ENCODE assay signal across 1 cellular context in the genomic region with DNA sequence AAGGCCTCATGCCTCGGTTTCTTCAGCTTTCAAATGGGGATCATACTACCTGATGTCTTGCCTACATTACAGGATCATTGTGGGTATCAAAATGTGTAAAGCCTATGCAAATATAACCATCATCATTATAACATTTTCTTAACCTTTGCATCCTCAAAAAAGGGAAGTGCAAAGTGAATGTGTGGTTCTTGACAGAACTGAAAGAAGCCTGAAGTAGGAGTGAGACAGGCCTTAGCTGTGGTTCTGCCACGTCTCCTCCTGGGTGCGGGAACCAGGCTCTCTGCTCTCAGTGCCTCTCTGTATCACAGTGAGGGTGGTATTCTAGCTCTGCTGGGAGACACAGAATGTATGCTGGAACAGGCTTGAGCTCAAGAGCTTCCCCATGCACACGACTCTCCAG.
TF ChIP-seq lines count a peak whose summit lies in the region.

No MANE protein-coding gene starts in this region.

TF ChIP-seq in GM12878, 131 proteins besides CTCF, POLR2A, EP300 and RAD21 (continued from another document and continues in another):
- TF ChIP-seq, protein P1, sequence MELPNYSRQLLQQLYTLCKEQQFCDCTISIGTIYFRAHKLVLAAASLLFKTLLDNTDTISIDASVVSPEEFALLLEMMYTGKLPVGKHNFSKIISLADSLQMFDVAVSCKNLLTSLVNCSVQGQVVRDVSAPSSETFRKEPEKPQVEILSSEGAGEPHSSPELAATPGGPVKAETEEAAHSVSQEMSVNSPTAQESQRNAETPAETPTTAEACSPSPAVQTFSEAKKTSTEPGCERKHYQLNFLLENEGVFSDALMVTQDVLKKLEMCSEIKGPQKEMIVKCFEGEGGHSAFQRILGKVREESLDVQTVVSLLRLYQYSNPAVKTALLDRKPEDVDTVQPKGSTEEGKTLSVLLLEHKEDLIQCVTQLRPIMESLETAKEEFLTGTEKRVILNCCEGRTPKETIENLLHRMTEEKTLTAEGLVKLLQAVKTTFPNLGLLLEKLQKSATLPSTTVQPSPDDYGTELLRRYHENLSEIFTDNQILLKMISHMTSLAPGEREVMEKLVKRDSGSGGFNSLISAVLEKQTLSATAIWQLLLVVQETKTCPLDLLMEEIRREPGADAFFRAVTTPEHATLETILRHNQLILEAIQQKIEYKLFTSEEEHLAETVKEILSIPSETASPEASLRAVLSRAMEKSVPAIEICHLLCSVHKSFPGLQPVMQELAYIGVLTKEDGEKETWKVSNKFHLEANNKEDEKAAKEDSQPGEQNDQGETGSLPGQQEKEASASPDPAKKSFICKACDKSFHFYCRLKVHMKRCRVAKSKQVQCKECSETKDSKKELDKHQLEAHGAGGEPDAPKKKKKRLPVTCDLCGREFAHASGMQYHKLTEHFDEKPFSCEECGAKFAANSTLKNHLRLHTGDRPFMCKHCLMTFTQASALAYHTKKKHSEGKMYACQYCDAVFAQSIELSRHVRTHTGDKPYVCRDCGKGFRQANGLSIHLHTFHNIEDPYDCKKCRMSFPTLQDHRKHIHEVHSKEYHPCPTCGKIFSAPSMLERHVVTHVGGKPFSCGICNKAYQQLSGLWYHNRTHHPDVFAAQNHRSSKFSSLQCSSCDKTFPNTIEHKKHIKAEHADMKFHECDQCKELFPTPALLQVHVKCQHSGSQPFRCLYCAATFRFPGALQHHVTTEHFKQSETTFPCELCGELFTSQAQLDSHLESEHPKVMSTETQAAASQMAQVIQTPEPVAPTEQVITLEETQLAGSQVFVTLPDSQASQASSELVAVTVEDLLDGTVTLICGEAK (IDR thresholded peaks at IDR 0.05; ENCODE audit: borderline replicate concordance), result no peak
- TF ChIP-seq YBX1 (IDR thresholded peaks at IDR 0.05) (no peak), BCL11A (IDR thresholded peaks at IDR 0.05; ENCODE audit: low read depth, low read length) (peak; percentile 83), LARP7 (IDR thresholded peaks at IDR 0.05) (no peak), MYC (IDR thresholded peaks at IDR 0.05; ENCODE audit: insufficient read depth, insufficient read length, insufficient replicate concordance, low read length, severe bottlenecking) (no peak), IKZF2 (IDR thresholded peaks at IDR 0.05) (peak; percentile 85 to 87), ASH2L (IDR thresholded peaks at IDR 0.05; ENCODE audit: borderline replicate concordance, low read depth) (no peak), TAF1 (IDR thresholded peaks at IDR 0.05; ENCODE audit: borderline replicate concordance, low read depth, low read length) (no peak), ZSCAN29 (IDR thresholded peaks at IDR 0.05) (no peak), RBBP5 (conservative IDR thresholded peaks at IDR 0.05) (no peak), KDM1A (IDR thresholded peaks at IDR 0.05; ENCODE audit: borderline replicate concordance) (no peak), MXI1 (IDR thresholded peaks at IDR 0.05; ENCODE audit: low read depth, low read length) (no peak), SRF (IDR thresholded peaks at IDR 0.05; ENCODE audit: low read depth in 2 of 2, low read length in 2 of 2) (no peak), PML (IDR thresholded peaks at IDR 0.05; ENCODE audit: low read length) (no peak), PAX5 (IDR thresholded peaks at IDR 0.05; ENCODE audit: borderline replicate concordance, low read depth, low read length) (peak; percentile 81; the same call in 1 of the 2 replicates), NR2C1 (IDR thresholded peaks at IDR 0.05) (no peak), ZBED1 (IDR thresholded peaks at IDR 0.05; ENCODE audit: borderline replicate concordance) (no peak), FOXM1 (IDR thresholded peaks at IDR 0.05; ENCODE audit: low read depth, low read length) (peak; percentile 52; the same call in 1 of the 2 replicates), EED (IDR thresholded peaks at IDR 0.05; ENCODE audit: low read depth) (peak; percentile 89), MEF2B (IDR thresholded peaks at IDR 0.05; ENCODE audit: partially characterized antibody, poor library complexity, severe bottlenecking) (peak; percentile 35), RAD51 (IDR thresholded peaks at IDR 0.05) (no peak), GATAD2B (conservative IDR thresholded peaks at IDR 0.05; ENCODE audit: low read depth) (no peak), JUNB (IDR thresholded peaks at IDR 0.05) (peak; percentile 49), CHD4 (IDR thresholded peaks at IDR 0.05) (no peak), SUPT20H (IDR thresholded peaks at IDR 0.05; ENCODE audit: borderline replicate concordance, control insufficient read depth, low read depth, low read length) (no peak), ETV6 (conservative IDR thresholded peaks at IDR 0.05 in 1 of 2, IDR thresholded peaks at IDR 0.05 in 1 of 2; ENCODE audit: borderline replicate concordance in 1 of 2, low read depth in 1 of 2) (no peak), TCF12 (IDR thresholded peaks at IDR 0.05; ENCODE audit: low read depth, low read length) (0 out of 2 replicates have a peak, but pooled peaks have one; percentile 25), TBL1XR1 (IDR thresholded peaks at IDR 0.05; ENCODE audit: low read depth, low read length) (0 out of 2 replicates have a peak, but pooled peaks have one; percentile 38), KLF5 (IDR thresholded peaks at IDR 0.05; ENCODE audit: partially characterized antibody) (no peak), BRCA1 (IDR thresholded peaks at IDR 0.05; ENCODE audit: low read depth, low read length) (no peak), SUZ12 (IDR thresholded peaks at IDR 0.05; ENCODE audit: unreplicated experiment) (no peak), CREM (IDR thresholded peaks at IDR 0.05; ENCODE audit: low read depth) (peak; percentile 37; the same call in 1 of the 2 replicates), TARDBP (IDR thresholded peaks at IDR 0.05; ENCODE audit: borderline replicate concordance) (no peak), SMAD1 (IDR thresholded peaks at IDR 0.05; ENCODE audit: low read depth, partially characterized antibody) (no peak), RUNX3 (IDR thresholded peaks at IDR 0.05; ENCODE audit: low read length) (peak; percentile 89), GABPA (IDR thresholded peaks at IDR 0.05; ENCODE audit: low read depth) (no peak), KAT2A (conservative IDR thresholded peaks at IDR 0.05; ENCODE audit: control insufficient read depth, low read depth, low read length) (no peak), HDGF (IDR thresholded peaks at IDR 0.05) (no peak), IKZF1 (conservative IDR thresholded peaks at IDR 0.05) (peak; percentile 68), HDAC6 (IDR thresholded peaks at IDR 0.05; ENCODE audit: unreplicated experiment) (no peak), NR2C2 (IDR thresholded peaks at IDR 0.05; ENCODE audit: borderline replicate concordance, control insufficient read depth, insufficient read length, low read depth) (no peak), POLR2AphosphoS2 (IDR thresholded peaks at IDR 0.05; ENCODE audit: low read depth, low read length) (no peak), FOS (IDR thresholded peaks at IDR 0.05; ENCODE audit: borderline replicate concordance, extremely low read depth, insufficient read length) (no peak)
- TF ChIP-seq, protein P2, sequence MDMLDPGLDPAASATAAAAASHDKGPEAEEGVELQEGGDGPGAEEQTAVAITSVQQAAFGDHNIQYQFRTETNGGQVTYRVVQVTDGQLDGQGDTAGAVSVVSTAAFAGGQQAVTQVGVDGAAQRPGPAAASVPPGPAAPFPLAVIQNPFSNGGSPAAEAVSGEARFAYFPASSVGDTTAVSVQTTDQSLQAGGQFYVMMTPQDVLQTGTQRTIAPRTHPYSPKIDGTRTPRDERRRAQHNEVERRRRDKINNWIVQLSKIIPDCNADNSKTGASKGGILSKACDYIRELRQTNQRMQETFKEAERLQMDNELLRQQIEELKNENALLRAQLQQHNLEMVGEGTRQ (IDR thresholded peaks at IDR 0.05; ENCODE audit: borderline replicate concordance, low read depth, low read length), result no peak
- TF ChIP-seq, protein P3, sequence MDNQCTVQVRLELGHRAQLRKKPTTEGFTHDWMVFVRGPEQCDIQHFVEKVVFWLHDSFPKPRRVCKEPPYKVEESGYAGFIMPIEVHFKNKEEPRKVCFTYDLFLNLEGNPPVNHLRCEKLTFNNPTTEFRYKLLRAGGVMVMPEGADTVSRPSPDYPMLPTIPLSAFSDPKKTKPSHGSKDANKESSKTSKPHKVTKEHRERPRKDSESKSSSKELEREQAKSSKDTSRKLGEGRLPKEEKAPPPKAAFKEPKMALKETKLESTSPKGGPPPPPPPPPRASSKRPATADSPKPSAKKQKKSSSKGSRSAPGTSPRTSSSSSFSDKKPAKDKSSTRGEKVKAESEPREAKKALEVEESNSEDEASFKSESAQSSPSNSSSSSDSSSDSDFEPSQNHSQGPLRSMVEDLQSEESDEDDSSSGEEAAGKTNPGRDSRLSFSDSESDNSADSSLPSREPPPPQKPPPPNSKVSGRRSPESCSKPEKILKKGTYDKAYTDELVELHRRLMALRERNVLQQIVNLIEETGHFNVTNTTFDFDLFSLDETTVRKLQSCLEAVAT (IDR thresholded peaks at IDR 0.05), result no peak
- TF ChIP-seq, protein P4, sequence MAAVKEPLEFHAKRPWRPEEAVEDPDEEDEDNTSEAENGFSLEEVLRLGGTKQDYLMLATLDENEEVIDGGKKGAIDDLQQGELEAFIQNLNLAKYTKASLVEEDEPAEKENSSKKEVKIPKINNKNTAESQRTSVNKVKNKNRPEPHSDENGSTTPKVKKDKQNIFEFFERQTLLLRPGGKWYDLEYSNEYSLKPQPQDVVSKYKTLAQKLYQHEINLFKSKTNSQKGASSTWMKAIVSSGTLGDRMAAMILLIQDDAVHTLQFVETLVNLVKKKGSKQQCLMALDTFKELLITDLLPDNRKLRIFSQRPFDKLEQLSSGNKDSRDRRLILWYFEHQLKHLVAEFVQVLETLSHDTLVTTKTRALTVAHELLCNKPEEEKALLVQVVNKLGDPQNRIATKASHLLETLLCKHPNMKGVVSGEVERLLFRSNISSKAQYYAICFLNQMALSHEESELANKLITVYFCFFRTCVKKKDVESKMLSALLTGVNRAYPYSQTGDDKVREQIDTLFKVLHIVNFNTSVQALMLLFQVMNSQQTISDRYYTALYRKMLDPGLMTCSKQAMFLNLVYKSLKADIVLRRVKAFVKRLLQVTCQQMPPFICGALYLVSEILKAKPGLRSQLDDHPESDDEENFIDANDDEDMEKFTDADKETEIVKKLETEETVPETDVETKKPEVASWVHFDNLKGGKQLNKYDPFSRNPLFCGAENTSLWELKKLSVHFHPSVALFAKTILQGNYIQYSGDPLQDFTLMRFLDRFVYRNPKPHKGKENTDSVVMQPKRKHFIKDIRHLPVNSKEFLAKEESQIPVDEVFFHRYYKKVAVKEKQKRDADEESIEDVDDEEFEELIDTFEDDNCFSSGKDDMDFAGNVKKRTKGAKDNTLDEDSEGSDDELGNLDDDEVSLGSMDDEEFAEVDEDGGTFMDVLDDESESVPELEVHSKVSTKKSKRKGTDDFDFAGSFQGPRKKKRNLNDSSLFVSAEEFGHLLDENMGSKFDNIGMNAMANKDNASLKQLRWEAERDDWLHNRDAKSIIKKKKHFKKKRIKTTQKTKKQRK (IDR thresholded peaks at IDR 0.05; ENCODE audit: low read depth, low read length), result no peak
- TF ChIP-seq, protein P5, sequence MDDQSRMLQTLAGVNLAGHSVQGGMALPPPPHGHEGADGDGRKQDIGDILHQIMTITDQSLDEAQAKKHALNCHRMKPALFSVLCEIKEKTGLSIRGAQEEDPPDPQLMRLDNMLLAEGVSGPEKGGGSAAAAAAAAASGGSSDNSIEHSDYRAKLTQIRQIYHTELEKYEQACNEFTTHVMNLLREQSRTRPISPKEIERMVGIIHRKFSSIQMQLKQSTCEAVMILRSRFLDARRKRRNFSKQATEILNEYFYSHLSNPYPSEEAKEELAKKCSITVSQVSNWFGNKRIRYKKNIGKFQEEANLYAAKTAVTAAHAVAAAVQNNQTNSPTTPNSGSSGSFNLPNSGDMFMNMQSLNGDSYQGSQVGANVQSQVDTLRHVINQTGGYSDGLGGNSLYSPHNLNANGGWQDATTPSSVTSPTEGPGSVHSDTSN (IDR thresholded peaks at IDR 0.05; ENCODE audit: insufficient replicate concordance, low read depth, low read length), result no peak
- TF ChIP-seq, protein P6, sequence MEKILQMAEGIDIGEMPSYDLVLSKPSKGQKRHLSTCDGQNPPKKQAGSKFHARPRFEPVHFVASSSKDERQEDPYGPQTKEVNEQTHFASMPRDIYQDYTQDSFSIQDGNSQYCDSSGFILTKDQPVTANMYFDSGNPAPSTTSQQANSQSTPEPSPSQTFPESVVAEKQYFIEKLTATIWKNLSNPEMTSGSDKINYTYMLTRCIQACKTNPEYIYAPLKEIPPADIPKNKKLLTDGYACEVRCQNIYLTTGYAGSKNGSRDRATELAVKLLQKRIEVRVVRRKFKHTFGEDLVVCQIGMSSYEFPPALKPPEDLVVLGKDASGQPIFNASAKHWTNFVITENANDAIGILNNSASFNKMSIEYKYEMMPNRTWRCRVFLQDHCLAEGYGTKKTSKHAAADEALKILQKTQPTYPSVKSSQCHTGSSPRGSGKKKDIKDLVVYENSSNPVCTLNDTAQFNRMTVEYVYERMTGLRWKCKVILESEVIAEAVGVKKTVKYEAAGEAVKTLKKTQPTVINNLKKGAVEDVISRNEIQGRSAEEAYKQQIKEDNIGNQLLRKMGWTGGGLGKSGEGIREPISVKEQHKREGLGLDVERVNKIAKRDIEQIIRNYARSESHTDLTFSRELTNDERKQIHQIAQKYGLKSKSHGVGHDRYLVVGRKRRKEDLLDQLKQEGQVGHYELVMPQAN (conservative IDR thresholded peaks at IDR 0.05), result no peak
- TF ChIP-seq, protein P7, sequence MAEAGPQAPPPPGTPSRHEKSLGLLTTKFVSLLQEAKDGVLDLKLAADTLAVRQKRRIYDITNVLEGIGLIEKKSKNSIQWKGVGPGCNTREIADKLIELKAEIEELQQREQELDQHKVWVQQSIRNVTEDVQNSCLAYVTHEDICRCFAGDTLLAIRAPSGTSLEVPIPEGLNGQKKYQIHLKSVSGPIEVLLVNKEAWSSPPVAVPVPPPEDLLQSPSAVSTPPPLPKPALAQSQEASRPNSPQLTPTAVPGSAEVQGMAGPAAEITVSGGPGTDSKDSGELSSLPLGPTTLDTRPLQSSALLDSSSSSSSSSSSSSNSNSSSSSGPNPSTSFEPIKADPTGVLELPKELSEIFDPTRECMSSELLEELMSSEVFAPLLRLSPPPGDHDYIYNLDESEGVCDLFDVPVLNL (IDR thresholded peaks at IDR 0.05; ENCODE audit: low read depth, low read length), result no peak
- TF ChIP-seq, protein P8, sequence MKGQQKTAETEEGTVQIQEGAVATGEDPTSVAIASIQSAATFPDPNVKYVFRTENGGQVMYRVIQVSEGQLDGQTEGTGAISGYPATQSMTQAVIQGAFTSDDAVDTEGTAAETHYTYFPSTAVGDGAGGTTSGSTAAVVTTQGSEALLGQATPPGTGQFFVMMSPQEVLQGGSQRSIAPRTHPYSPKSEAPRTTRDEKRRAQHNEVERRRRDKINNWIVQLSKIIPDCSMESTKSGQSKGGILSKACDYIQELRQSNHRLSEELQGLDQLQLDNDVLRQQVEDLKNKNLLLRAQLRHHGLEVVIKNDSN (IDR thresholded peaks at IDR 0.05; ENCODE audit: borderline replicate concordance, extremely low read length, insufficient read depth, low read depth, low read length), result no peak
